ENCODE assay signal across 1 cellular context in genomic region chr5:143796753-143797152, GRCh38.
TF ChIP-seq lines count a peak whose summit lies in the region.

No MANE protein-coding gene starts in this region.

TF ChIP-seq in K562, 482 proteins besides CTCF, POLR2A, EP300 and RAD21 (continued from another document):
- TF ChIP-seq, protein P1, sequence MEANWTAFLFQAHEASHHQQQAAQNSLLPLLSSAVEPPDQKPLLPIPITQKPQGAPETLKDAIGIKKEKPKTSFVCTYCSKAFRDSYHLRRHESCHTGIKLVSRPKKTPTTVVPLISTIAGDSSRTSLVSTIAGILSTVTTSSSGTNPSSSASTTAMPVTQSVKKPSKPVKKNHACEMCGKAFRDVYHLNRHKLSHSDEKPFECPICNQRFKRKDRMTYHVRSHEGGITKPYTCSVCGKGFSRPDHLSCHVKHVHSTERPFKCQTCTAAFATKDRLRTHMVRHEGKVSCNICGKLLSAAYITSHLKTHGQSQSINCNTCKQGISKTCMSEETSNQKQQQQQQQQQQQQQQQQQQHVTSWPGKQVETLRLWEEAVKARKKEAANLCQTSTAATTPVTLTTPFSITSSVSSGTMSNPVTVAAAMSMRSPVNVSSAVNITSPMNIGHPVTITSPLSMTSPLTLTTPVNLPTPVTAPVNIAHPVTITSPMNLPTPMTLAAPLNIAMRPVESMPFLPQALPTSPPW (CRISPR knock-in tag; IDR thresholded peaks at IDR 0.05), result no peak
- TF ChIP-seq, protein P2, sequence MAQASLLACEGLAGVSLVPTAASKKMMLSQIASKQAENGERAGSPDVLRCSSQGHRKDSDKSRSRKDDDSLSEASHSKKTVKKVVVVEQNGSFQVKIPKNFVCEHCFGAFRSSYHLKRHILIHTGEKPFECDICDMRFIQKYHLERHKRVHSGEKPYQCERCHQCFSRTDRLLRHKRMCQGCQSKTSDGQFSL (CRISPR knock-in tag; IDR thresholded peaks at IDR 0.05), result no peak
- TF ChIP-seq, protein P2 (tag; IDR thresholded peaks at IDR 0.05), result no peak
- TF ChIP-seq ZNF778 (CRISPR knock-in tag; IDR thresholded peaks at IDR 0.05) (no peak), RFX1 (IDR thresholded peaks at IDR 0.05) (0 out of 2 replicates have a peak, but pooled peaks have one; percentile 7), CGGBP1 (CRISPR knock-in tag; IDR thresholded peaks at IDR 0.05) (no peak)
TF ChIP-seq in K562: peak in this region for 2.
